ENCODE assay signal across 7 cellular contexts in genomic region chr7:144292384-144293161, GRCh38. TPM values are rescaled to one million over a fixed set of nuclear protein-coding genes. Genes with fewer than 3 reads are reported as not detected.
"Had no signal": no experiment of that assay in that cellular context is flagged by ENCODE, and none has a peak within 500 bp of the region (broad histone marks: within the 10 kb centered on the region; RNA-seq: fewer than 3 reads in every experiment).

No MANE protein-coding gene starts in this region.

RNA-seq across cellular contexts. Expression of gene OR2A1, which starts 19.6 kb away (rescaled TPM):
- total RNA-seq: frontal cortex, glomerular endothelial cell, left ventricle myocardium inferior, lung, posterior vena cava, suprapubic skin had no signal

RNA-seq across cellular contexts. Expression of gene CTAGE8, which starts 23.5 kb away (rescaled TPM):
- total RNA-seq: glomerular endothelial cell had no signal

RNA-seq across cellular contexts. Expression of gene OR2A7, which starts 28.0 kb away (rescaled TPM):
- total RNA-seq: frontal cortex had no signal

RNA-seq across cellular contexts. Expression of gene OR2A42, which starts 53.2 kb away (rescaled TPM):
- total RNA-seq: glomerular endothelial cell, heart left ventricle, left ventricle myocardium inferior had no signal
